In the genomic region with DNA sequence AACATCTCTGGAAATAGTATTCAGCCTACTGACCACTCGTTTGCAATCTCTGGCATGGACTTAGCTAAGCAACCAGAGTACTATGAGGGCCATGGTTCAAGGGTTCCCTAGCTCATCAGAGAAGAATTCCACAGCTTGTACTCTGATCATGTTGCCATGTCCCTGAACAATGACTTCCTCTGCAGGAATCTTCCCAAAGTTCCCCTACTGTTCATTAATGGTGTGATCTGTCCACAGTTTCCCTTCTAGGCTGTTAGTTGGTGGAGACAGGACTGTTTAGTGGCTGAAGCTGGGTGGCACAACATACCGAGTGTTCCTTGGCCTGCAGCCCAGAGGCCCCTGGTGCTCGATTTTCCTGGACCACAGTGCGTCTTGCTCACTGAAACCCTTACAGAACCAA, we compare ENCODE assay signal across 16 cellular contexts. TPM values are rescaled to one million over a fixed set of nuclear protein-coding genes. Genes with fewer than 3 reads are reported as not detected.
DNase-seq lines count a peak whose midpoint lies in the region; ATAC-seq and TF ChIP-seq lines count a peak whose summit lies in the region.
"Had no signal": no experiment of that assay in that cellular context is flagged by ENCODE, and none has a peak within 500 bp of the region (broad histone marks: within the 10 kb centered on the region; RNA-seq: fewer than 3 reads in every experiment).

No MANE protein-coding gene starts in this region.

- H3K27me3 Mint-ChIP-seq in activated T-helper 1 cell treated with anti-CD3 and anti-CD28 coated beads, Interleukin-12 subunit alpha, Interleukin-12 subunit beta, Interleukin-2, Interleukin-4 antibody, amounts not matched to agents 30 ng/mL and 10 ng/mL and 1 ng/mL, durations not matched to agents 14 hours and 24 hours and 36 hours (ENCODE audit: insufficient read depth): peaks cover 2% of the 10 kb centered on the region
- H3K27me3 Mint-ChIP-seq: CD4-positive, alpha-beta T cell; stimulated activated memory B cell treated with anti-CD40 and anti-IgM and Interleukin-4, amounts not matched to agents 10 μg/mL and 1 μg/mL and 100 μg/mL, for 72 hours had no signal

- H3K27me3 ChIP-seq in SK-N-SH (ENCODE audit: insufficient read depth): no peaks in the 10 kb centered on the region
- H3K27me3 ChIP-seq: heart right ventricle, neutrophil had no signal

- no peaks in the 10 kb centered on the region for H3K36me3 Mint-ChIP-seq in activated T-helper 1 cell treated with anti-CD3 and anti-CD28 coated beads, Interleukin-12 subunit alpha, Interleukin-12 subunit beta, Interleukin-2, Interleukin-4 antibody, amounts not matched to agents 30 ng/mL and 10 ng/mL and 1 ng/mL, durations not matched to agents 14 hours and 24 hours and 36 hours (ENCODE audit: low read depth)
- H3K36me3 Mint-ChIP-seq: stimulated activated memory B cell treated with anti-CD40 and anti-IgM and Interleukin-4, amounts not matched to agents 10 μg/mL and 1 μg/mL and 100 μg/mL, for 72 hours had no signal

- H3K9me2 ChIP-seq in SK-N-SH: no peaks in the 10 kb centered on the region

- H3K4me3 ChIP-seq in SK-N-SH (ENCODE audit: low read depth in 2 of 2, low read length in 1 of 2): no peak overlapping the region
- H3K4me3 ChIP-seq: heart right ventricle had no signal

- no peak for TF ChIP-seq EP300 in SK-N-SH (IDR thresholded peaks at IDR 0.05; ENCODE audit: borderline replicate concordance in 1 of 2, low read depth in 1 of 2, low read length in 1 of 2)

- H3K27ac ChIP-seq in SK-N-SH (ENCODE audit: low read depth in 2 of 2, low read length in 1 of 2): peak overlapping the region in 1 of 2 experiments; percentile 57; a peak in 2 of 4 replicates
- H3K27ac ChIP-seq: neutrophil had no signal

- no peak overlapping the region for H2AFZ ChIP-seq in SK-N-SH (ENCODE audit: low read depth)

- no peaks in the 10 kb centered on the region for H3K9me3 ChIP-seq in SK-N-SH
- H3K9me3 ChIP-seq: neutrophil had no signal

- no peak overlapping the region for H3K27ac Mint-ChIP-seq in activated T-helper 1 cell treated with anti-CD3 and anti-CD28 coated beads, Interleukin-12 subunit alpha, Interleukin-12 subunit beta, Interleukin-2, Interleukin-4 antibody, amounts not matched to agents 30 ng/mL and 10 ng/mL and 1 ng/mL, durations not matched to agents 14 hours and 24 hours and 36 hours
- H3K27ac Mint-ChIP-seq: activated naive CD4-positive, alpha-beta T cell treated with anti-CD3 and anti-CD28 coated beads for 36 hours; CD4-positive, alpha-beta T cell; stimulated activated memory B cell treated with anti-CD40 and anti-IgM and Interleukin-4, amounts not matched to agents 10 μg/mL and 1 μg/mL and 100 μg/mL, for 72 hours; T-helper 2 cell treated with Interferon-gamma antibody and Interleukin-4, amounts not matched to agents 5 μg/mL and 100 μg/mL, for 36 hours had no signal

- no peaks in the 10 kb centered on the region for H3K36me3 ChIP-seq in SK-N-SH (replicated peaks in 1 of 2; ENCODE audit: control insufficient read depth in 1 of 2, insufficient read depth in 2 of 2, low read length in 1 of 2)
- H3K36me3 ChIP-seq: heart right ventricle, neutrophil had no signal

- no peak for ATAC-seq in HG02884 (IDR thresholded peaks at IDR 0.05; ENCODE audit: unreplicated experiment)
- ATAC-seq: stimulated activated memory B cell treated with anti-CD40 and anti-IgM and Interleukin-4, amounts not matched to agents 10 μg/mL and 1 μg/mL and 100 μg/mL, for 72 hours had no signal

- H3K4me2 ChIP-seq in SK-N-SH: 0 out of 2 replicates have a peak overlapping the region, but pooled peaks have one; percentile 1

- no peak for TF ChIP-seq RAD21 in SK-N-SH (IDR thresholded peaks at IDR 0.05; ENCODE audit: low read length)

- peaks cover 0 to 8% of the 10 kb centered on the region in 2 experiments; a peak in 1 of 4 replicates for H3K4me1 ChIP-seq in SK-N-SH (ENCODE audit: control insufficient read depth in 1 of 2, insufficient read depth in 2 of 2, low read depth in 1 of 2, low read length in 1 of 2)

- WGBS in SK-N-SH (ENCODE audit: low lambda C conversion rate): 28% methylated on average over 4 of the region's 4 CpGs

- POLR2A ChIA-PET in SK-N-SH (lab: Yijun Ruan, JAX): no interaction called here

- DNase-seq in AG20443 (ENCODE audit: low spot score) (peak; percentile 85), SK-N-SH (no peak), fibroblast of peridontal ligament (ENCODE audit: extremely low read depth) (peak; percentile 97), pons (ENCODE audit: low spot score) (peak; percentile 32), NCI-H146 treated with DMSO at 0.1 percent for 48 hours (lab: John Stamatoyannopoulos, UW; ENCODE audit: unreplicated experiment) (no peak), NCI-H1105 treated with DMSO at 0.1 percent for 48 hours (lab: John Stamatoyannopoulos, UW) (no peak)
- DNase-seq in activated T-helper 1 cell treated with anti-CD3 and anti-CD28 coated beads, Interleukin-12 subunit alpha, Interleukin-12 subunit beta, Interleukin-2, Interleukin-4 antibody, amounts not matched to agents 30 ng/mL and 10 ng/mL and 1 ng/mL, durations not matched to agents 14 hours and 24 hours and 36 hours (ENCODE audit: low spot score): no peak
- DNase-seq: activated naive CD4-positive, alpha-beta T cell treated with anti-CD3 and anti-CD28 coated beads for 36 hours; CD4-positive, alpha-beta T cell; dermis blood vessel endothelial cell; heart right ventricle; NCI-H2227 treated with DMSO at 0.1 percent for 48 hours had no signal

- H3F3A ChIP-seq in SK-N-SH (replicated peaks; ENCODE audit: insufficient read depth): peaks cover 2% of the 10 kb centered on the region

- CTCF ChIA-PET in SK-N-SH (lab: Yijun Ruan, JAX): interaction anchor here (1.1 kb wide), 1 partner anchor 48 kb away, joined by 4 read pairs; no protein-coding TSS in a partner anchor

- no peaks in the 10 kb centered on the region for H3K4me1 Mint-ChIP-seq in activated T-helper 1 cell treated with anti-CD3 and anti-CD28 coated beads, Interleukin-12 subunit alpha, Interleukin-12 subunit beta, Interleukin-2, Interleukin-4 antibody, amounts not matched to agents 30 ng/mL and 10 ng/mL and 1 ng/mL, durations not matched to agents 14 hours and 24 hours and 36 hours (ENCODE audit: low read depth)
- H3K4me1 Mint-ChIP-seq: stimulated activated memory B cell treated with anti-CD40 and anti-IgM and Interleukin-4, amounts not matched to agents 10 μg/mL and 1 μg/mL and 100 μg/mL, for 72 hours had no signal

- H4K20me1 ChIP-seq in SK-N-SH (ENCODE audit: insufficient read depth): no peaks in the 10 kb centered on the region

- intact Hi-C loops in activated T-helper 1 cell treated with anti-CD3 and anti-CD28 coated beads, Interleukin-12 subunit alpha, Interleukin-12 subunit beta, Interleukin-2, Interleukin-4 antibody, amounts not matched to agents 30 ng/mL and 10 ng/mL and 1 ng/mL, durations not matched to agents 14 hours and 24 hours and 36 hours (cut with micrococcal nuclease): no loop called here

- H3K4me3 Mint-ChIP-seq in activated T-helper 1 cell treated with anti-CD3 and anti-CD28 coated beads, Interleukin-12 subunit alpha, Interleukin-12 subunit beta, Interleukin-2, Interleukin-4 antibody, amounts not matched to agents 30 ng/mL and 10 ng/mL and 1 ng/mL, durations not matched to agents 14 hours and 24 hours and 36 hours: no peak overlapping the region
- H3K4me3 Mint-ChIP-seq: activated naive CD4-positive, alpha-beta T cell treated with anti-CD3 and anti-CD28 coated beads for 36 hours; CD4-positive, alpha-beta T cell; stimulated activated memory B cell treated with anti-CD40 and anti-IgM and Interleukin-4, amounts not matched to agents 10 μg/mL and 1 μg/mL and 100 μg/mL, for 72 hours; T-helper 2 cell treated with Interferon-gamma antibody and Interleukin-4, amounts not matched to agents 5 μg/mL and 100 μg/mL, for 36 hours had no signal

- H3K9me3 Mint-ChIP-seq in activated T-helper 1 cell treated with anti-CD3 and anti-CD28 coated beads, Interleukin-12 subunit alpha, Interleukin-12 subunit beta, Interleukin-2, Interleukin-4 antibody, amounts not matched to agents 30 ng/mL and 10 ng/mL and 1 ng/mL, durations not matched to agents 14 hours and 24 hours and 36 hours: no peaks in the 10 kb centered on the region
- H3K9me3 Mint-ChIP-seq: activated naive CD4-positive, alpha-beta T cell treated with anti-CD3 and anti-CD28 coated beads for 36 hours; CD4-positive, alpha-beta T cell; stimulated activated memory B cell treated with anti-CD40 and anti-IgM and Interleukin-4, amounts not matched to agents 10 μg/mL and 1 μg/mL and 100 μg/mL, for 72 hours; T-helper 2 cell treated with Interferon-gamma antibody and Interleukin-4, amounts not matched to agents 5 μg/mL and 100 μg/mL, for 36 hours had no signal

- no peaks in the 10 kb centered on the region for H3K79me2 ChIP-seq in SK-N-SH (ENCODE audit: insufficient read depth)

- H3K9ac ChIP-seq in SK-N-SH: 0 out of 2 replicates have a peak overlapping the region, but pooled peaks have one; percentile 23

- no peak for TF ChIP-seq CTCF in SK-N-SH (IDR thresholded peaks at IDR 0.05)

TF ChIP-seq in SK-N-SH, 30 proteins besides CTCF, POLR2A, EP300 and RAD21:
- TF ChIP-seq YY1 (IDR thresholded peaks at IDR 0.05; ENCODE audit: low read depth) (no peak), RCOR1 (IDR thresholded peaks at IDR 0.05; ENCODE audit: low read length) (no peak), POLR2AphosphoS5 (IDR thresholded peaks at IDR 0.05; ENCODE audit: low read depth, low read length) (no peak), TAF1 (IDR thresholded peaks at IDR 0.05; ENCODE audit: borderline replicate concordance, low read depth, low read length) (no peak), NFIC (IDR thresholded peaks at IDR 0.05; ENCODE audit: borderline replicate concordance) (peak; percentile 52)
- TF ChIP-seq, protein P1, sequence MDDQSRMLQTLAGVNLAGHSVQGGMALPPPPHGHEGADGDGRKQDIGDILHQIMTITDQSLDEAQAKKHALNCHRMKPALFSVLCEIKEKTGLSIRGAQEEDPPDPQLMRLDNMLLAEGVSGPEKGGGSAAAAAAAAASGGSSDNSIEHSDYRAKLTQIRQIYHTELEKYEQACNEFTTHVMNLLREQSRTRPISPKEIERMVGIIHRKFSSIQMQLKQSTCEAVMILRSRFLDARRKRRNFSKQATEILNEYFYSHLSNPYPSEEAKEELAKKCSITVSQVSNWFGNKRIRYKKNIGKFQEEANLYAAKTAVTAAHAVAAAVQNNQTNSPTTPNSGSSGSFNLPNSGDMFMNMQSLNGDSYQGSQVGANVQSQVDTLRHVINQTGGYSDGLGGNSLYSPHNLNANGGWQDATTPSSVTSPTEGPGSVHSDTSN (IDR thresholded peaks at IDR 0.05): no peak

RNA-seq across cellular contexts. Expression of a gene that starts 44.4 kb away (rescaled TPM):
- polyA plus RNA-seq in SK-N-SH (2012; rRNA removed): 4.7 and 6.5 TPM in 2 replicates
- polyA plus RNA-seq in SK-N-SH (2012; cell fraction: cytosol; rRNA removed): 4.0 and 5.5 TPM in 2 replicates
- polyA plus RNA-seq in SK-N-SH (2012; cell fraction: nucleus; rRNA removed): 4.0 and 5.4 TPM in 2 replicates
- not detected in 2 replicates for total RNA-seq in activated T-helper 1 cell treated with anti-CD3 and anti-CD28 coated beads, Interleukin-12 subunit alpha, Interleukin-12 subunit beta, Interleukin-2, Interleukin-4 antibody, amounts not matched to agents 30 ng/mL and 10 ng/mL and 1 ng/mL, durations not matched to agents 14 hours and 24 hours and 36 hours
- total RNA-seq: activated naive CD4-positive, alpha-beta T cell treated with anti-CD3 and anti-CD28 coated beads for 36 hours; CD4-positive, alpha-beta T cell had no signal

Comparison
In these comparisons a context has a peak if more than half of its experiments do, and no peak if none do; other contexts are left out.
1. DNase-seq: peak in AG20443 (single experiment), fibroblast of peridontal ligament (single experiment) and pons (single experiment); none in SK-N-SH (single experiment), NCI-H146 treated with DMSO at 0.1 percent for 48 hours (single experiment), activated T-helper 1 cell treated with anti-CD3 and anti-CD28 coated beads, Interleukin-12 subunit alpha, Interleukin-12 subunit beta, Interleukin-2, Interleukin-4 antibody, amounts not matched to agents 30 ng/mL and 10 ng/mL and 1 ng/mL, durations not matched to agents 14 hours and 24 hours and 36 hours (single experiment) and NCI-H1105 treated with DMSO at 0.1 percent for 48 hours (single experiment).